19 cellular contexts compared by ENCODE assay signal in genomic region chr16:85926370-85926769, GRCh38. TPM values are rescaled to one million over a fixed set of nuclear protein-coding genes. Genes with fewer than 3 reads are reported as not detected.
A peak's percentile ranks its signal among the peaks of the same experiment; 100 is the strongest.
DNase-seq lines count a peak whose midpoint lies in the region; ATAC-seq and TF ChIP-seq lines count a peak whose summit lies in the region.
"Had no signal": no experiment of that assay in that cellular context is flagged by ENCODE, and none has a peak within 500 bp of the region (broad histone marks: within the 10 kb centered on the region; RNA-seq: fewer than 3 reads in every experiment).

No MANE protein-coding gene starts in this region.

- TF ChIP-seq POLR2A in tibial nerve (IDR thresholded peaks at IDR 0.05), result no peak

- H3K4me3 ChIP-seq in OCI-LY3 (ENCODE audit: low read length), result no peak overlapping the region
- H3K4me3 ChIP-seq in endodermal cell (ENCODE audit: low read length), result no peak overlapping the region
- H3K4me3 ChIP-seq in tibial nerve, result no peak overlapping the region
- H3K4me3 ChIP-seq: HAP-1 had no signal

- no peaks in the 10 kb centered on the region for H3K9me3 Mint-ChIP-seq in activated naive CD4-positive, alpha-beta T cell treated with anti-CD3 and anti-CD28 coated beads, Interleukin-2, amount 50 U/mL, for 24 hours
- H3K9me3 Mint-ChIP-seq in activated naive CD4-positive, alpha-beta T cell treated with anti-CD3 and anti-CD28 coated beads, Interleukin-2, amount 50 U/mL, for 72 hours, result no peaks in the 10 kb centered on the region
- no peaks in the 10 kb centered on the region for H3K9me3 Mint-ChIP-seq in endodermal cell

- H3K27ac Mint-ChIP-seq in activated naive CD4-positive, alpha-beta T cell treated with anti-CD3 and anti-CD28 coated beads, Interleukin-2, amount 50 U/mL, for 24 hours, result no peak overlapping the region
- no peak overlapping the region for H3K27ac Mint-ChIP-seq in activated naive CD4-positive, alpha-beta T cell treated with anti-CD3 and anti-CD28 coated beads, Interleukin-2, amount 50 U/mL, for 72 hours
- H3K27ac Mint-ChIP-seq in endodermal cell, result no peak overlapping the region
- H3K27ac Mint-ChIP-seq: CD4-positive, CD25-positive, alpha-beta regulatory T cell had no signal

- H3K27me3 ChIP-seq in OCI-LY3 (ENCODE audit: low read depth, low read length) (peaks cover 8% of the 10 kb centered on the region; the same call in 1 of the 2 replicates), endodermal cell (ENCODE audit: control insufficient read depth, insufficient read depth, low read length, poor library complexity, severe bottlenecking) (no peaks in the 10 kb centered on the region), tibial nerve (no peaks in the 10 kb centered on the region)

- H3K4me1 ChIP-seq in OCI-LY3 (ENCODE audit: low read length), result peaks cover 55% of the 10 kb centered on the region
- no peaks in the 10 kb centered on the region for H3K4me1 ChIP-seq in endodermal cell (ENCODE audit: control insufficient read depth, insufficient read depth, low read length)
- peaks cover 0 to 29% (median 2%) of the 10 kb centered on the region in 4 donors for H3K4me1 ChIP-seq in tibial nerve
- H3K4me1 ChIP-seq: HAP-1 had no signal

- H3K4me3 Mint-ChIP-seq in activated naive CD4-positive, alpha-beta T cell treated with anti-CD3 and anti-CD28 coated beads, Interleukin-2, amount 50 U/mL, for 24 hours, result peak overlapping the region; percentile 23
- no peak overlapping the region for H3K4me3 Mint-ChIP-seq in endodermal cell
- H3K4me3 Mint-ChIP-seq: CD4-positive, CD25-positive, alpha-beta regulatory T cell had no signal

- ATAC-seq in activated naive CD4-positive, alpha-beta T cell treated with anti-CD3 and anti-CD28 coated beads, Interleukin-2, amount 50 U/mL, for 72 hours, result no peak
- ATAC-seq in GM19351 (IDR thresholded peaks at IDR 0.05; ENCODE audit: unreplicated experiment) (no peak), HG03460 (IDR thresholded peaks at IDR 0.05; ENCODE audit: unreplicated experiment) (no peak)

- TF ChIP-seq CTCF in OCI-LY3 (IDR thresholded peaks at IDR 0.05; ENCODE audit: low read depth, low read length) (no peak), endodermal cell (conservative IDR thresholded peaks at IDR 0.05) (no peak), tibial nerve (IDR thresholded peaks at IDR 0.05) (no peak)

- peak overlapping the region; percentile 46 for H3K4me2 ChIP-seq in OCI-LY3 (ENCODE audit: low read length)

- peak overlapping the region; percentile 28; the same call in 1 of the 2 replicates for H3K9ac ChIP-seq in OCI-LY3 (ENCODE audit: low read length)
- no peak overlapping the region for H3K9ac ChIP-seq in endodermal cell (ENCODE audit: extremely low read depth, low read length, poor library complexity, severe bottlenecking)

- H3K4me1 Mint-ChIP-seq in activated naive CD4-positive, alpha-beta T cell treated with anti-CD3 and anti-CD28 coated beads, Interleukin-2, amount 50 U/mL, for 24 hours, result peaks cover 40% of the 10 kb centered on the region
- H3K4me1 Mint-ChIP-seq in endodermal cell, result peaks cover 5% of the 10 kb centered on the region
- H3K4me1 Mint-ChIP-seq: CD4-positive, CD25-positive, alpha-beta regulatory T cell had no signal

- WGBS in endodermal cell (ENCODE audit: insufficient coverage in 1 of 2, insufficient read length in 1 of 2), 2 experiments, result 77 to 82% methylated on average over 7 to 8 of the region's 8 CpGs
- WGBS in tibial nerve, 2 donors, result 56 to 68% methylated on average over 8 of the region's 8 CpGs

- H3K9me3 ChIP-seq in OCI-LY3 (ENCODE audit: insufficient read depth, low read length) (no peaks in the 10 kb centered on the region), endodermal cell (ENCODE audit: control insufficient read depth, low read length) (no peaks in the 10 kb centered on the region), tibial nerve (no peaks in the 10 kb centered on the region)
- H3K9me3 ChIP-seq: Caco-2, HAP-1 had no signal

- no peak for DNase-seq in activated naive CD4-positive, alpha-beta T cell treated with anti-CD3 and anti-CD28 coated beads, Interleukin-2, amount 50 U/mL, for 72 hours (ENCODE audit: low spot score in 2 of 2)
- DNase-seq in endodermal cell, result peak; percentile 58
- DNase-seq in tibial nerve (ENCODE audit: low spot score in 2 of 2), result no peak
- DNase-seq: Caco-2; CD4-positive, CD25-positive, alpha-beta regulatory T cell; DMS153; MV-4-11; NCI-H1417 treated with DMSO at 0.1 percent for 48 hours; NCI-H1930; NCI-H526 treated with DMSO at 0.1 percent for 48 hours; NK-92 treated with Interleukin-12 subunit alpha and Interleukin-12 subunit beta, amount 100 ng/mL, for 24 hours; OCI-M1 had no signal

- H3K36me3 ChIP-seq in OCI-LY3 (replicated peaks; ENCODE audit: low read depth, low read length) (peaks cover 18% of the 10 kb centered on the region), endodermal cell (ENCODE audit: control insufficient read depth, insufficient read depth, low read length) (no peaks in the 10 kb centered on the region), tibial nerve (no peaks in the 10 kb centered on the region)
- H3K36me3 ChIP-seq: HAP-1 had no signal

- no peak for TF ChIP-seq EP300 in tibial nerve (IDR thresholded peaks at IDR 0.05)

- no peaks in the 10 kb centered on the region for H3K27me3 Mint-ChIP-seq in activated naive CD4-positive, alpha-beta T cell treated with anti-CD3 and anti-CD28 coated beads, Interleukin-2, amount 50 U/mL, for 24 hours
- no peaks in the 10 kb centered on the region for H3K27me3 Mint-ChIP-seq in endodermal cell (ENCODE audit: insufficient read depth)

- no peaks in the 10 kb centered on the region for H3K79me2 ChIP-seq in OCI-LY3 (ENCODE audit: low read length)

- H2AFZ ChIP-seq in OCI-LY3 (ENCODE audit: low read depth, low read length), result no peak overlapping the region

- H4K20me1 ChIP-seq in OCI-LY3 (ENCODE audit: insufficient read depth, low read length), result 0 out of 2 replicates have a peak, but pooled peaks cover 1% of the 10 kb centered on the region

- H3K27ac ChIP-seq in OCI-LY3 (ENCODE audit: low read length) (no peak overlapping the region), endodermal cell (ENCODE audit: low read depth, low read length) (no peak overlapping the region), tibial nerve (no peak overlapping the region)

- H3K36me3 Mint-ChIP-seq in activated naive CD4-positive, alpha-beta T cell treated with anti-CD3 and anti-CD28 coated beads, Interleukin-2, amount 50 U/mL, for 24 hours, result peaks cover 9% of the 10 kb centered on the region
- H3K36me3 Mint-ChIP-seq in activated naive CD4-positive, alpha-beta T cell treated with anti-CD3 and anti-CD28 coated beads, Interleukin-2, amount 50 U/mL, for 72 hours, result peaks cover 5 to 6% of the 10 kb centered on the region in 2 donors
- H3K36me3 Mint-ChIP-seq in endodermal cell (ENCODE audit: low read depth), result no peaks in the 10 kb centered on the region
- H3K36me3 Mint-ChIP-seq: CD4-positive, CD25-positive, alpha-beta regulatory T cell had no signal

RNA-seq across cellular contexts. Expression of gene IRF8, which starts 27.4 kb away (rescaled TPM):
- 100 to 1,000 TPM; 150 to 184 TPM for total RNA-seq in activated naive CD4-positive, alpha-beta T cell treated with anti-CD3 and anti-CD28 coated beads, Interleukin-2, amount 50 U/mL, for 72 hours
- total RNA-seq in endodermal cell (under 1 TPM; 0.24 to 0.75 TPM), tibial nerve (10 to 100 TPM; 20.5 to 30.3 (median 22.7) TPM)
- polyA plus RNA-seq in endodermal cell (2013, experiment 1 of 2), result 0.64 TPM
- 0.21 TPM for polyA plus RNA-seq in endodermal cell (2013, experiment 2 of 2)
- total RNA-seq: LHCN-M2, RPMI7951 had no signal

Comparison
In these comparisons a context has a peak if more than half of its experiments do, and no peak if none do; other contexts are left out.
1. RNA of gene IRF8, which starts 27.4 kb away (total RNA-seq): 150 to 184 TPM in activated naive CD4-positive, alpha-beta T cell treated with anti-CD3 and anti-CD28 coated beads, Interleukin-2, amount 50 U/mL, for 72 hours and 20.5 to 30.3 TPM in tibial nerve; 0.24 to 0.75 TPM in endodermal cell; every median in the first group is over 10 times any median in the second.